10 cellular contexts compared by ENCODE assay signal in the genomic region with DNA sequence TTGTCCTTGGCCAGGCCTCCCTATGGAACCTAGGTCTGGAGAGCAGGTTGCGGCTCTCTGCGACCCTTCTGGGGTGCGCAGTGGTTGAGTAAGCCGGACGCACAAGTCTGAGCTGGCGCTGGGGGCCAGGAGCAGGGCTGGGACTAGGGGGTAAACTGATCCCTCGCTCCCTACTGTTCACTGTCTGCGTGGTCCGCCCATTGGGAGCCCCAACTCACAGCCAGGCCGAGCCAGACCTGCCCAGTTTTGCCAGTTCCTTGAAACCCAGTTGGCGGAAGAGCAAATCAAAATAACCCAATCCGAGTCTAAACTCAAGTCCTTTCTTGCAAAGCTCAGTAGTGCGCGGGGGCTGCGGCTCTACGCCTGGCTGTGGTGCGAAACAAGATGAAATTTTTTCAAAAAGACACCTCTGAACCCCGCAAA. TPM values are rescaled to one million over a fixed set of nuclear protein-coding genes. Genes with fewer than 3 reads are reported as not detected.
DNase-seq lines count a peak whose midpoint lies in the region; ATAC-seq and TF ChIP-seq lines count a peak whose summit lies in the region.
"Had no signal": no experiment of that assay in that cellular context is flagged by ENCODE, and none has a peak within 500 bp of the region (broad histone marks: within the 10 kb centered on the region; RNA-seq: fewer than 3 reads in every experiment).

No MANE protein-coding gene starts in this region.

- TF ChIP-seq POLR2A in HCT116 (IDR thresholded peaks at IDR 0.05; ENCODE audit: borderline replicate concordance, extremely low read depth, insufficient read depth, insufficient read length) (no peak), GM18505 (IDR thresholded peaks at IDR 0.05; ENCODE audit: borderline replicate concordance, extremely low read depth, insufficient read depth, insufficient read length) (no peak)

- no peaks in the 10 kb centered on the region for H3F3A ChIP-seq in smooth muscle cell (ENCODE audit: low read depth)

- H3K9me3 Mint-ChIP-seq in chondrocyte (ENCODE audit: low read depth), result no peaks in the 10 kb centered on the region

- RAD21 ChIA-PET in HCT116 (lab: Charles Lee; ENCODE audit: low non-redundant PET in 1 of 2, low total read pairs in 2 of 2, uncharacterized antibody in 2 of 2, unreplicated experiment in 2 of 2), result no interaction called here

- no peaks in the 10 kb centered on the region for H3K27me3 ChIP-seq in HCT116 (ENCODE audit: insufficient read depth, low read length)
- peaks cover 2% of the 10 kb centered on the region for H3K27me3 ChIP-seq in layer of hippocampus (ENCODE audit: control insufficient read depth, insufficient read depth, low read length)
- peaks cover 54% of the 10 kb centered on the region for H3K27me3 ChIP-seq in smooth muscle cell (ENCODE audit: low read depth)

- peak overlapping the region; percentile 100 for H3K4me2 ChIP-seq in HCT116 (ENCODE audit: low read length)
- peak overlapping the region; percentile 93 for H3K4me2 ChIP-seq in smooth muscle cell

- peaks cover 61% of the 10 kb centered on the region for H3K4me1 Mint-ChIP-seq in chondrocyte (ENCODE audit: low read depth)

- H3K36me3 ChIP-seq in HCT116 (ENCODE audit: control insufficient read depth in 1 of 2, insufficient read depth in 2 of 2, low read length in 2 of 2) (no peaks in the 10 kb centered on the region), smooth muscle cell (ENCODE audit: low read depth) (no peaks in the 10 kb centered on the region)

- intact Hi-C loops in HCT116 (cut with micrococcal nuclease), result no loop called here

- H3K9me2 ChIP-seq in HCT116 (ENCODE audit: insufficient read depth), result no peaks in the 10 kb centered on the region

- H3K4me1 ChIP-seq in HCT116 (ENCODE audit: control insufficient read depth in 1 of 2, insufficient read depth in 2 of 2, low read length in 2 of 2) (peaks cover 8 to 21% of the 10 kb centered on the region in 2 experiments), smooth muscle cell (ENCODE audit: low read depth) (peaks cover 55% of the 10 kb centered on the region)

- H2AFZ ChIP-seq in HCT116 (ENCODE audit: low read depth, low read length, poor library complexity, severe bottlenecking) (no peak overlapping the region), smooth muscle cell (ENCODE audit: low read depth) (peak overlapping the region; percentile 82)

- no peak for TF ChIP-seq RAD21 in HCT116 (IDR thresholded peaks at IDR 0.05; ENCODE audit: low read depth)

- DNase-seq in HCT116 (ENCODE audit: low read depth, low spot score) (no peak), chondrocyte (ENCODE audit: low spot score) (no peak), smooth muscle cell (lab: John Stamatoyannopoulos, UW; ENCODE audit: unreplicated experiment) (no peak), KG1 (lab: John Stamatoyannopoulos, UW) (no peak)
- DNase-seq in stimulated activated CD4-positive, alpha-beta T cell treated with anti-CD3 and anti-CD28 coated beads, Interleukin-12 subunit alpha, Interleukin-12 subunit beta, amount 100 ng/mL, for 4 hours, result no peak
- DNase-seq: stimulated activated CD4-positive, alpha-beta T cell treated with anti-CD3 and anti-CD28 coated beads, Interleukin-15, amount 100 ng/mL, for 24 hours had no signal

- no peaks in the 10 kb centered on the region for H3K27me3 Mint-ChIP-seq in chondrocyte (ENCODE audit: low read depth)

- peak overlapping the region; percentile 96 for H3K4me3 Mint-ChIP-seq in chondrocyte (ENCODE audit: unreplicated experiment)

- H3K36me3 Mint-ChIP-seq in chondrocyte (ENCODE audit: low read depth), result peaks cover 2% of the 10 kb centered on the region

- POLR2A ChIA-PET in HCT116 (lab: Charles Lee), result no interaction called here

- 8% methylated on average over 18 of the region's 18 CpGs for WGBS in smooth muscle cell (ENCODE audit: low lambda C conversion rate)

- H3K27ac ChIP-seq in HCT116 (ENCODE audit: low read depth, low read length) (no peak overlapping the region), layer of hippocampus (ENCODE audit: low read depth, low read length) (peak overlapping the region; percentile 57), smooth muscle cell (ENCODE audit: low read depth) (no peak overlapping the region)
- H3K27ac ChIP-seq: KMS-11 had no signal

- H3K9ac ChIP-seq in HCT116 (ENCODE audit: low read length), result no peak overlapping the region; the same call in 1 of the 2 replicates
- no peak overlapping the region for H3K9ac ChIP-seq in smooth muscle cell (ENCODE audit: low read depth)
- H3K9ac ChIP-seq: KMS-11 had no signal

- TSS peak; percentile 54 for BruUV-seq in HCT116 (replicated peaks; lab: Mats Ljungman, UMichigan)

- peak overlapping the region; percentile 75 for H3K27ac Mint-ChIP-seq in chondrocyte (ENCODE audit: unreplicated experiment)

- H4K20me1 ChIP-seq in HCT116 (ENCODE audit: insufficient read depth) (no peaks in the 10 kb centered on the region), smooth muscle cell (ENCODE audit: low read depth) (no peaks in the 10 kb centered on the region)

- CTCF ChIA-PET in HCT116 (lab: Charles Lee), result interaction anchor here (2.1 kb wide), 1 partner anchor 16 kb away, joined by 4 read pairs; no protein-coding TSS in a partner anchor

- peak overlapping the region; percentile 63 to 79 for H3K4me3 ChIP-seq in HCT116 (replicated peaks in 1 of 2; ENCODE audit: low read depth in 1 of 2, low read length in 2 of 2)
- peak overlapping the region; percentile 70 for H3K4me3 ChIP-seq in smooth muscle cell

- H3K9me3 ChIP-seq in HCT116 (ENCODE audit: control insufficient read depth in 1 of 2, insufficient read depth in 1 of 2, low read depth in 1 of 2, low read length in 2 of 2) (no peaks in the 10 kb centered on the region), smooth muscle cell (replicated peaks; ENCODE audit: low read depth) (no peaks in the 10 kb centered on the region)

- ATAC-seq in HCT116, result no peak
- no peak for ATAC-seq in HG02970 (IDR thresholded peaks at IDR 0.05; ENCODE audit: low FRiP score, unreplicated experiment)
- no peak for ATAC-seq in GM18505 (IDR thresholded peaks at IDR 0.05; ENCODE audit: unreplicated experiment)

- TF ChIP-seq CTCF in HCT116 (IDR thresholded peaks at IDR 0.05 in 2 of 3, conservative IDR thresholded peaks at IDR 0.05 in 1 of 3; ENCODE audit: borderline replicate concordance in 1 of 3, insufficient read depth in 1 of 3, low read depth in 2 of 3, low read length in 2 of 3), result no peak
- TF ChIP-seq CTCF in chondrocyte (IDR thresholded peaks at IDR 0.05), result no peak
- TF ChIP-seq CTCF in smooth muscle cell (IDR thresholded peaks at IDR 0.05; ENCODE audit: borderline replicate concordance, insufficient read depth, poor library complexity, severe bottlenecking), result no peak

- H3K79me2 ChIP-seq in HCT116 (ENCODE audit: insufficient read depth, low read length) (no peaks in the 10 kb centered on the region), smooth muscle cell (ENCODE audit: low read depth) (no peaks in the 10 kb centered on the region)

TF ChIP-seq in HCT116, 20 proteins besides CTCF, POLR2A, EP300 and RAD21 (continues in another document):
- TF ChIP-seq ELF1 (IDR thresholded peaks at IDR 0.05; ENCODE audit: borderline replicate concordance, low read depth) (no peak), SIN3A (IDR thresholded peaks at IDR 0.05; ENCODE audit: low read depth) (no peak), EZH2 (IDR thresholded peaks at IDR 0.05) (no peak), ZNF274 (IDR thresholded peaks at IDR 0.05; ENCODE audit: low read depth, low read length) (no peak), CBX3 (IDR thresholded peaks at IDR 0.05; ENCODE audit: low read depth) (no peak), POLR2AphosphoS5 (IDR thresholded peaks at IDR 0.05; ENCODE audit: low read depth, low read length) (no peak), TCF7L2 (IDR thresholded peaks at IDR 0.05; ENCODE audit: borderline replicate concordance, extremely low read depth, insufficient read depth, insufficient read length) (no peak), FOSL1 (IDR thresholded peaks at IDR 0.05; ENCODE audit: low read depth) (no peak), SP1 (IDR thresholded peaks at IDR 0.05; ENCODE audit: low read depth) (no peak), CEBPB (IDR thresholded peaks at IDR 0.05; ENCODE audit: low read depth) (no peak), YY1 (IDR thresholded peaks at IDR 0.05; ENCODE audit: extremely low read depth, insufficient replicate concordance, low read depth, low read length) (no peak), EZH2phosphoT487 (IDR thresholded peaks at IDR 0.05; ENCODE audit: borderline replicate concordance) (no peak), JUND (IDR thresholded peaks at IDR 0.05) (no peak)
- TF ChIP-seq, protein P1, sequence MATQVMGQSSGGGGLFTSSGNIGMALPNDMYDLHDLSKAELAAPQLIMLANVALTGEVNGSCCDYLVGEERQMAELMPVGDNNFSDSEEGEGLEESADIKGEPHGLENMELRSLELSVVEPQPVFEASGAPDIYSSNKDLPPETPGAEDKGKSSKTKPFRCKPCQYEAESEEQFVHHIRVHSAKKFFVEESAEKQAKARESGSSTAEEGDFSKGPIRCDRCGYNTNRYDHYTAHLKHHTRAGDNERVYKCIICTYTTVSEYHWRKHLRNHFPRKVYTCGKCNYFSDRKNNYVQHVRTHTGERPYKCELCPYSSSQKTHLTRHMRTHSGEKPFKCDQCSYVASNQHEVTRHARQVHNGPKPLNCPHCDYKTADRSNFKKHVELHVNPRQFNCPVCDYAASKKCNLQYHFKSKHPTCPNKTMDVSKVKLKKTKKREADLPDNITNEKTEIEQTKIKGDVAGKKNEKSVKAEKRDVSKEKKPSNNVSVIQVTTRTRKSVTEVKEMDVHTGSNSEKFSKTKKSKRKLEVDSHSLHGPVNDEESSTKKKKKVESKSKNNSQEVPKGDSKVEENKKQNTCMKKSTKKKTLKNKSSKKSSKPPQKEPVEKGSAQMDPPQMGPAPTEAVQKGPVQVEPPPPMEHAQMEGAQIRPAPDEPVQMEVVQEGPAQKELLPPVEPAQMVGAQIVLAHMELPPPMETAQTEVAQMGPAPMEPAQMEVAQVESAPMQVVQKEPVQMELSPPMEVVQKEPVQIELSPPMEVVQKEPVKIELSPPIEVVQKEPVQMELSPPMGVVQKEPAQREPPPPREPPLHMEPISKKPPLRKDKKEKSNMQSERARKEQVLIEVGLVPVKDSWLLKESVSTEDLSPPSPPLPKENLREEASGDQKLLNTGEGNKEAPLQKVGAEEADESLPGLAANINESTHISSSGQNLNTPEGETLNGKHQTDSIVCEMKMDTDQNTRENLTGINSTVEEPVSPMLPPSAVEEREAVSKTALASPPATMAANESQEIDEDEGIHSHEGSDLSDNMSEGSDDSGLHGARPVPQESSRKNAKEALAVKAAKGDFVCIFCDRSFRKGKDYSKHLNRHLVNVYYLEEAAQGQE (IDR thresholded peaks at IDR 0.05; ENCODE audit: low read depth), result no peak
- TF ChIP-seq, protein P2, sequence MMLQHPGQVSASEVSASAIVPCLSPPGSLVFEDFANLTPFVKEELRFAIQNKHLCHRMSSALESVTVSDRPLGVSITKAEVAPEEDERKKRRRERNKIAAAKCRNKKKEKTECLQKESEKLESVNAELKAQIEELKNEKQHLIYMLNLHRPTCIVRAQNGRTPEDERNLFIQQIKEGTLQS (IDR thresholded peaks at IDR 0.05), result no peak

RNA-seq across cellular contexts. Expression of a gene that starts 17.5 kb away (rescaled TPM):
- total RNA-seq in HCT116 (2021; ENCODE audit: unreplicated experiment), result 5.5 TPM
- 2.7 and 3.4 TPM in 2 replicates for polyA plus RNA-seq in HCT116 (2012)
- 13.0 to 26.2 TPM (median 15.6 TPM) in 3 replicates for total RNA-seq in chondrocyte
- 0.04 TPM in 1 of 2 replicates, not detected in the other for total RNA-seq in smooth muscle cell
- polyA plus RNA-seq in smooth muscle cell, result 0.35 and 0.72 TPM in 2 replicates
